Comparison of ENCODE assay signal across 8 cellular contexts in the genomic region with DNA sequence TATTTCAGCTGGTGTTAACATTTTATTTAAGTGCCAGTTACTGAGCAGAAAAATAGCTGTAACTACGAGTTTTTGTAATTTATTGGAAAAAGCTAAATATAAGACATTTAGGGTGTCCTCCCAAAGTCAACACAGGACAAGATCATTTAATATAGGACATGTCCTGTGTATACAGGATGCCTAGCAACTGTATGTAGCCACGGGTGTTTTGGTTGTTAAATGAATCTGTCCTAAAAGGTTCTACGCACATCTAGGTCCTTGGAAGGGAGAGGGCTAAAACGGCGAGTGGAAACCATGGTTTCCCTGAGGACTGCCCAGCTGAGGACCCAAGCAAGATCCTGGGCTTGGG. TPM values are rescaled to one million over a fixed set of nuclear protein-coding genes. Genes with fewer than 3 reads are reported as not detected.
DNase-seq lines count a peak whose midpoint lies in the region; ATAC-seq and TF ChIP-seq lines count a peak whose summit lies in the region.

No MANE protein-coding gene starts in this region.

- POLR2A ChIA-PET in T-cell (lab: Charles Lee), result interaction anchor here in 1 of 2 donors (0.7 kb wide), 1 partner anchor 69 kb away, joined by 4 read pairs; no protein-coding TSS in a partner anchor
- POLR2A ChIA-PET in GM10248 (lab: Yijun Ruan, JAX), result interaction anchor here (0.7 kb wide), 1 partner anchor 1639 kb away, joined by 3 read pairs; no protein-coding TSS in a partner anchor

- no peak for TF ChIP-seq CTCF in heart right ventricle (IDR thresholded peaks at IDR 0.05)
- TF ChIP-seq CTCF in GM10248 (IDR thresholded peaks at IDR 0.05; ENCODE audit: control extremely low read depth, extremely low read depth, low read depth, missing control alignments), result no peak

- H3K4me1 Mint-ChIP-seq in T-cell, result peaks cover 25 to 34% (median 26%) of the 10 kb centered on the region in 3 donors

- 33 to 36% methylated on average over 5 of the region's 5 CpGs for WGBS in heart right ventricle, 2 donors

- H3K9me3 Mint-ChIP-seq in T-cell, result no peaks in the 10 kb centered on the region

- H3K4me2 ChIP-seq in BLaER1, result peak overlapping the region; percentile 96

- H3K4me3 ChIP-seq in BLaER1 (peak overlapping the region; percentile 90), heart right ventricle (peak overlapping the region; percentile 62 to 97 (median 78)), skeletal muscle cell (ENCODE audit: low read depth, low read length) (peak overlapping the region; percentile 80)

- H3K9ac ChIP-seq in BLaER1, result peak overlapping the region; percentile 89

- H3K27me3 ChIP-seq in BLaER1 (no peaks in the 10 kb centered on the region), heart right ventricle (no peaks in the 10 kb centered on the region)

- H3K36me3 Mint-ChIP-seq in T-cell, result peaks cover 25% of the 10 kb centered on the region

- ATAC-seq in GM21786 (IDR thresholded peaks at IDR 0.05; ENCODE audit: unreplicated experiment), result peak; percentile 9
- ATAC-seq in T-cell (replicated peaks in 1 of 4), result peak in 2 of 4 experiments; percentile 23 to 28
- no peak for ATAC-seq in heart right ventricle

- H3K4me1 ChIP-seq in BLaER1, result peaks cover 19% of the 10 kb centered on the region
- peaks cover 0 to 22% (median 12%) of the 10 kb centered on the region in 9 donors for H3K4me1 ChIP-seq in heart right ventricle

- DNase-seq in T-cell, result no peak
- DNase-seq in heart right ventricle, result no peak
- no peak for DNase-seq in skeletal muscle cell (ENCODE audit: low read depth)
- no peak for DNase-seq in NK-92 treated with Interleukin-12 subunit alpha and Interleukin-12 subunit beta, amount 100 ng/mL, for 24 hours (lab: John Stamatoyannopoulos, UW)
- no peak for DNase-seq in stimulated activated CD4-positive, alpha-beta T cell treated with anti-CD3 and anti-CD28 coated beads, Interleukin-1b, Interleukin-23, amount 100 ng/mL, for 48 hours
- no peak for DNase-seq in GM10248 (ENCODE audit: extremely low spot score)

- H3K9me3 ChIP-seq in BLaER1, result no peaks in the 10 kb centered on the region; the same call in 1 of the 2 replicates
- H3K9me3 ChIP-seq in heart right ventricle, result no peaks in the 10 kb centered on the region

- H3K27me3 Mint-ChIP-seq in T-cell, result no peaks in the 10 kb centered on the region

- H3K36me3 ChIP-seq in BLaER1 (peaks cover 21% of the 10 kb centered on the region; the same call in 1 of the 2 replicates), heart right ventricle (peaks cover 0 to 33% (median 12%) of the 10 kb centered on the region in 9 donors)

- intact Hi-C loops in heart right ventricle (cut with DNase I), result loop anchor here in 8 of 10 donors (2.0 to 10.0 kb wide), 8 partner anchors 47 to 207 kb away; partner anchors contain the start of genes RPL14 (in 4 of the 8) and ZNF619 (in 4 of the 8)

- no peaks in the 10 kb centered on the region for H4K20me1 ChIP-seq in BLaER1

- H3K4me3 Mint-ChIP-seq in T-cell, result peak overlapping the region; percentile 88 to 93 (median 91)

- peak overlapping the region; percentile 91 to 96 for H3K27ac Mint-ChIP-seq in T-cell

- CTCF ChIA-PET in T-cell (lab: Charles Lee), result interaction anchor here in 1 of 2 donors (0.5 to 0.7 kb wide), 3 partner anchors 190 to 675 kb away, joined by 3 to 6 read pairs (median 3); partner anchors contain the start of gene CTNNB1
- CTCF ChIA-PET in GM10248 (lab: Yijun Ruan, JAX), result interaction anchor here (1.5 to 2.6 kb wide), 3 partner anchors 11 to 18 kb away, joined by 3 to 10 read pairs (median 5); partner anchors contain the start of gene ZNF620

- H3K27ac ChIP-seq in BLaER1 (peak overlapping the region; percentile 88), heart right ventricle (peak overlapping the region; percentile 57 to 96 (median 90))

RNA-seq across cellular contexts. Expression of gene ZNF621, which starts 0.6 kb away (rescaled TPM):
- total RNA-seq in T-cell, result 10 to 100 TPM; 16.6 to 25.2 (median 22.2) TPM
- total RNA-seq in heart right ventricle, result 10 to 100 TPM in 6 of 10 donors, 1 to 10 TPM in 4; 8.9 to 14.6 (median 10.5) TPM
- polyA plus RNA-seq in heart right ventricle, result 10 to 100 TPM in 1 of 2 donors, 1 to 10 TPM in 1; 5.5 to 13.7 TPM

RNA-seq across cellular contexts. Expression of gene ZNF620, which starts 18.4 kb away (rescaled TPM):
- total RNA-seq in T-cell (1 to 10 TPM; 2.0 to 3.1 (median 3.1) TPM), heart right ventricle (1 to 10 TPM; 1.3 to 3.6 (median 2.7) TPM)
- polyA plus RNA-seq in heart right ventricle, result 1 to 10 TPM; 1.4 to 1.9 TPM

RNA-seq across cellular contexts. Expression of gene ZNF619, which starts 47.3 kb away (rescaled TPM):
- 10 to 100 TPM in 3 of 5 donors, 1 to 10 TPM in 2; 7.3 to 12.2 (median 11.2) TPM for total RNA-seq in T-cell
- total RNA-seq in heart right ventricle, result 1 to 10 TPM; 3.0 to 6.1 (median 5.0) TPM
- polyA plus RNA-seq in heart right ventricle, result 1 to 10 TPM; 1.0 to 1.7 TPM
